ENCODE assay signal across 8 cellular contexts in the genomic region with DNA sequence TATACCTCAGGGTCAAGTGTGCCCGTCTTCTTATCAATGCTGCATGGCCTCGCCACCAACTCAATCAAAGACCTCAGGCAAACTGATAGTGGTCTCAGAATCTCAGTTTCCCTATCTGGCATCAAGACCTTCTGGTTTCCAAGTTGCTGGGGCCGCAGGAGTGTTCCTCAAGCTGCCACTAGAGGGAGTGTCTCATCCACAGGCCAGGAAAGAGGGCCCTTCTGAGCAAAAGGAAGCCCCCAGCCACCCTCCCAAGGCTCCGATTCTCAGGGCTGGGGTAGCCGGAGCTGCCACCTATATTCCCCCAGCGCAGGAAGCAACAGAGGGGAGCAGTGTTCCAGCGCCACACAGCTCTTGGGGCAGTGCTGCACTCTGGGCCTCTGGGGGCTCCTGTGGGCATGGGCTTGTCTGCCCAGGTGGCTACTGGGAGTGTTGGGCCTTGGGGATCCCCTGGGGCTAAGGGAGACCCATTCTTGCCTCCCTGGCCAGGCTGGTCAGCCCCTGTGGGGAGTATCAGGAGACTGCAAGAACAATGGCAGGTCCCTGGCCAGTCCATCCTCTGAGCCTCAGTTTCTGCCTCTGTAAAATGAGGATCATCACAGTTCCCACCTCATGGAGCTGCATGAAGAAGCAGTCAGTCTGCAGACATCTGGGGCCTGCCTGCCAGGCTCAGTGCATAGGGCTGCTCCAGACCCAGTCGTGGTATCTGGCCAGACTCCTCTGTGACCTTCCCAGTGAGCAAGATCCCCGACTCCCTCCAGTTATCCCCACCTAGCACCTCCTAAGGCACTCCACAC. TPM values are rescaled to one million over a fixed set of nuclear protein-coding genes. Genes with fewer than 3 reads are reported as not detected.
DNase-seq lines count a peak whose midpoint lies in the region; ATAC-seq, FAIRE-seq and TF ChIP-seq lines count a peak whose summit lies in the region.

No MANE protein-coding gene starts in this region.

- peak; percentile 79 for ATAC-seq in DND-41 (ENCODE audit: insufficient read depth, low read depth)
- ATAC-seq in left lung: peak; percentile 65
- no peak for ATAC-seq in GM18511 (IDR thresholded peaks at IDR 0.05; ENCODE audit: unreplicated experiment)

- H3K36me3 ChIP-seq in DND-41 (ENCODE audit: insufficient read depth, low read length): no peaks in the 10 kb centered on the region
- no peaks in the 10 kb centered on the region for H3K36me3 ChIP-seq in bronchial epithelial cell (ENCODE audit: control insufficient read depth, insufficient read depth, low read length)
- no peaks in the 10 kb centered on the region for H3K36me3 ChIP-seq in left lung

- no peak overlapping the region for H3K4me3 ChIP-seq in DND-41 (ENCODE audit: low read depth in 1 of 2, low read length in 2 of 2)
- no peak overlapping the region for H3K4me3 ChIP-seq in bronchial epithelial cell (ENCODE audit: low read depth, low read length)
- H3K4me3 ChIP-seq in left lung: no peak overlapping the region

- intact Hi-C loops in left lung (cut with DNase I): loop anchor here in 1 of 2 donors (5.0 kb wide), 1 partner anchor 398 kb away; no protein-coding TSS in a partner anchor

- H3K4me1 ChIP-seq in DND-41 (ENCODE audit: insufficient read depth, low read length): no peaks in the 10 kb centered on the region
- H3K4me1 ChIP-seq in left lung: no peaks in the 10 kb centered on the region

- H3K9me3 ChIP-seq in DND-41 (ENCODE audit: insufficient read depth, low read length, severe bottlenecking) (no peaks in the 10 kb centered on the region), left lung (no peaks in the 10 kb centered on the region)

- no peaks in the 10 kb centered on the region for H3K79me2 ChIP-seq in DND-41 (ENCODE audit: insufficient read depth, low read length)

- peaks cover 3% of the 10 kb centered on the region for H3K27me3 ChIP-seq in DND-41 (ENCODE audit: insufficient read depth, low read length, poor library complexity)
- H3K27me3 ChIP-seq in bronchial epithelial cell (ENCODE audit: control insufficient read depth, insufficient read depth, low read length): peaks cover 2% of the 10 kb centered on the region
- H3K27me3 ChIP-seq in left lung: no peaks in the 10 kb centered on the region

- peaks cover 4% of the 10 kb centered on the region; the same call in 1 of the 2 replicates for H4K20me1 ChIP-seq in DND-41 (ENCODE audit: insufficient read depth, low read length)

- FAIRE-seq in bronchial epithelial cell (lab: Jason Lieb, UNC): peak; percentile 55

- H3K4me2 ChIP-seq in DND-41 (ENCODE audit: insufficient read depth, low read length): no peak overlapping the region

- TF ChIP-seq CTCF in DND-41 (IDR thresholded peaks at IDR 0.05; ENCODE audit: borderline replicate concordance, extremely low read depth, low read length, poor library complexity, severe bottlenecking) (peak; percentile 94), bronchial epithelial cell (IDR thresholded peaks at IDR 0.05; ENCODE audit: insufficient read depth, low read length, severe bottlenecking) (peak; percentile 89), left lung (IDR thresholded peaks at IDR 0.05) (peak; percentile 83 to 92)

- peak; percentile 63 for DNase-seq in DND-41
- peak; percentile 58 to 61 for DNase-seq in Kasumi-1 (lab: John Stamatoyannopoulos, UW)
- peak; percentile 12 to 37 (median 24) for DNase-seq in activated CD4-positive, CD25-positive, alpha-beta regulatory T cell (lab: John Stamatoyannopoulos, UW)
- peak; percentile 37 for DNase-seq in bronchial epithelial cell (ENCODE audit: low read depth)
- no peak for DNase-seq in left lung
- DNase-seq in stimulated activated CD8-positive, alpha-beta memory T cell treated with anti-CD3 and anti-CD28 coated beads, Interleukin-12 subunit alpha, Interleukin-12 subunit beta, amount 100 ng/mL, for 4 hours (ENCODE audit: low read depth): peak; percentile 22
- no peak for DNase-seq in NK-92 treated with Interleukin-12 subunit alpha and Interleukin-12 subunit beta, amount 100 ng/mL, for 24 hours (lab: John Stamatoyannopoulos, UW)

- H3K27ac ChIP-seq in DND-41 (ENCODE audit: low read length): no peak overlapping the region
- H3K27ac ChIP-seq in left lung: no peak overlapping the region

- H3K9ac ChIP-seq in DND-41 (ENCODE audit: low read depth, low read length): no peak overlapping the region

- H2AFZ ChIP-seq in DND-41 (ENCODE audit: low read depth, low read length): no peak overlapping the region

RNA-seq across cellular contexts. Expression of a gene that starts 23.4 kb away (rescaled TPM):
- total RNA-seq in bronchial epithelial cell (177 and 188 TPM in 2 replicates), left lung (100 to 1,000 TPM; 130 to 131 TPM)

RNA-seq across cellular contexts. Expression of a gene that starts 51.6 kb away (rescaled TPM):
- total RNA-seq in bronchial epithelial cell (0.13 TPM in 1 of 2 replicates, not detected in the other), left lung (1 to 10 TPM in 1 of 2 donors, under 1 TPM in 1; 0.17 to 3.0 TPM)

Comparison
In these comparisons a context has a peak if more than half of its experiments do, and no peak if none do; other contexts are left out.
1. DNase-seq: peak in DND-41 (single experiment), Kasumi-1 (2 of 2), activated CD4-positive, CD25-positive, alpha-beta regulatory T cell (4 of 4), bronchial epithelial cell (single experiment) and stimulated activated CD8-positive, alpha-beta memory T cell treated with anti-CD3 and anti-CD28 coated beads, Interleukin-12 subunit alpha, Interleukin-12 subunit beta, amount 100 ng/mL, for 4 hours (single experiment); none in left lung (0 of 2) and NK-92 treated with Interleukin-12 subunit alpha and Interleukin-12 subunit beta, amount 100 ng/mL, for 24 hours (single experiment).
2. Peak in every context shown above with its lines, with median percentiles within 50 percentile points of each other: CTCF ChIP-seq.